In the genomic region with DNA sequence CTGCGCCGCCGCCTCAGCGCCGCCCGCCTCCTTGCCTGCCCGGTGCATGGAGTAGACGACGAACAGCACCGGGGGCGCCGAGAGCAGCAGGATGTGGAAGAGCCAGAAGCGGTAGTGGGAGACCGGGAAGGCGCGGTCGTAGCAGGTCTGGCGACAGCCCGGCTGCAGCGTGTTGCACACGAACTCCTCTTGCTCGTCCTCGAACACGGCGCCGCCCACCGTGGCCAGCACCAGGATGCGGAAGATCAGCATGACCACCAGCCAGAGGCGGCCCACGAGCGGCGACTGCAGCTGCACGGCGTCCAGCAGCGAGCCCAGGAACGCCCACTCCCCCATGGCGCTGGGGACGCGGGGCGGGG, we compare ENCODE assay signal across 8 cellular contexts. TPM values are rescaled to one million over a fixed set of nuclear protein-coding genes. Genes with fewer than 3 reads are reported as not detected.
A peak's percentile ranks its signal among the peaks of the same experiment; 100 is the strongest.
DNase-seq lines count a peak whose midpoint lies in the region; ATAC-seq and TF ChIP-seq lines count a peak whose summit lies in the region.

No MANE protein-coding gene starts in this region.

- DNase-seq in SK-N-SH = no peak
- DNase-seq in right atrium auricular region (ENCODE audit: low spot score) = no peak
- no peak for DNase-seq in superior temporal gyrus (ENCODE audit: extremely low spot score)
- no peak for DNase-seq in AML-193 (lab: John Stamatoyannopoulos, UW)

- H3K4me2 ChIP-seq in SK-N-SH (peak overlapping the region; percentile 76; the same call in 1 of the 2 replicates), skeletal muscle satellite cell (ENCODE audit: low read length) (peak overlapping the region; percentile 100)

- no peaks in the 10 kb centered on the region for H3K9me2 ChIP-seq in SK-N-SH

- H3K79me2 ChIP-seq in SK-N-SH (ENCODE audit: insufficient read depth) = no peaks in the 10 kb centered on the region

- no peak for TF ChIP-seq EP300 in SK-N-SH (IDR thresholded peaks at IDR 0.05; ENCODE audit: borderline replicate concordance in 1 of 2, low read depth in 1 of 2, low read length in 1 of 2)

- no peak overlapping the region; the same call in 1 of the 2 replicates for H2AFZ ChIP-seq in SK-N-SH (ENCODE audit: low read depth)

- peaks cover 3% of the 10 kb centered on the region for H3F3A ChIP-seq in SK-N-SH (replicated peaks; ENCODE audit: insufficient read depth)

- TF ChIP-seq CTCF in SK-N-SH (IDR thresholded peaks at IDR 0.05) (no peak), VCaP (conservative IDR thresholded peaks at IDR 0.05) (no peak), right atrium auricular region (IDR thresholded peaks at IDR 0.05) (no peak)

- H3K27ac ChIP-seq in SK-N-SH (ENCODE audit: low read depth in 2 of 2, low read length in 1 of 2) (no peak overlapping the region), VCaP (peak overlapping the region; percentile 66), right atrium auricular region (no peak overlapping the region)

- H3K9me3 ChIP-seq in SK-N-SH (no peaks in the 10 kb centered on the region), right atrium auricular region (no peaks in the 10 kb centered on the region), skeletal muscle satellite cell (replicated peaks; ENCODE audit: low read length) (no peaks in the 10 kb centered on the region)

- no peaks in the 10 kb centered on the region for H3K27me3 ChIP-seq in SK-N-SH (ENCODE audit: insufficient read depth)
- H3K27me3 ChIP-seq in right atrium auricular region = no peaks in the 10 kb centered on the region
- no peaks in the 10 kb centered on the region for H3K27me3 ChIP-seq in skeletal muscle satellite cell (ENCODE audit: control insufficient read depth, insufficient read depth, low read length)

- H3K9ac ChIP-seq in SK-N-SH (no peak overlapping the region), skeletal muscle satellite cell (ENCODE audit: low read depth, low read length) (peak overlapping the region; percentile 63)

- TF ChIP-seq RAD21 in SK-N-SH (IDR thresholded peaks at IDR 0.05; ENCODE audit: low read length) = no peak

- ATAC-seq in SK-N-SH treated with all-trans-retinoic acid at 6 μM for 48 hours (no peak), HG03520 (IDR thresholded peaks at IDR 0.05; ENCODE audit: unreplicated experiment) (no peak)

- H4K20me1 ChIP-seq in SK-N-SH (ENCODE audit: insufficient read depth) = no peaks in the 10 kb centered on the region

- CTCF ChIA-PET in SK-N-SH (lab: Yijun Ruan, JAX) = interaction anchor here (1.0 to 57.6 kb wide), 14 partner anchors 8 to 195 kb away, joined by 3 to 1706 read pairs (median 14); partner anchors contain the start of genes CCR7, CDC6, RARA and TOP2A

- POLR2A ChIA-PET in SK-N-SH (lab: Yijun Ruan, JAX) = interaction anchor here (1.5 kb wide), 1 partner anchor 195 kb away, joined by 3 read pairs; no protein-coding TSS in a partner anchor

- peak overlapping the region; percentile 57 to 62; a peak in 3 of 4 replicates for H3K4me3 ChIP-seq in SK-N-SH (ENCODE audit: low read depth in 2 of 2, low read length in 1 of 2)
- H3K4me3 ChIP-seq in right atrium auricular region = peak overlapping the region; percentile 36 to 57
- peak overlapping the region; percentile 82 for H3K4me3 ChIP-seq in skeletal muscle satellite cell (ENCODE audit: low read length)

- 40% methylated on average over 37 of the region's 40 CpGs for WGBS in SK-N-SH (ENCODE audit: low lambda C conversion rate)

- peaks cover 0 to 15% of the 10 kb centered on the region in 2 experiments; a peak in 2 of 4 replicates for H3K4me1 ChIP-seq in SK-N-SH (ENCODE audit: control insufficient read depth in 1 of 2, insufficient read depth in 2 of 2, low read depth in 1 of 2, low read length in 1 of 2)
- H3K4me1 ChIP-seq in right atrium auricular region = peaks cover 0 to 14% of the 10 kb centered on the region in 2 donors
- H3K4me1 ChIP-seq in skeletal muscle satellite cell (ENCODE audit: control insufficient read depth, insufficient read depth, low read length) = peaks cover 15% of the 10 kb centered on the region

- no peaks in the 10 kb centered on the region for H3K36me3 ChIP-seq in SK-N-SH (replicated peaks in 1 of 2; ENCODE audit: control insufficient read depth in 1 of 2, insufficient read depth in 2 of 2, low read length in 1 of 2)
- no peaks in the 10 kb centered on the region for H3K36me3 ChIP-seq in right atrium auricular region
- H3K36me3 ChIP-seq in skeletal muscle satellite cell (ENCODE audit: insufficient read depth, low read length) = no peaks in the 10 kb centered on the region

TF ChIP-seq in SK-N-SH, 30 proteins besides CTCF, POLR2A, EP300 and RAD21:
- no peak for TF ChIP-seq USF2 (IDR thresholded peaks at IDR 0.05; ENCODE audit: borderline replicate concordance, low read depth, low read length)
- 0 out of 2 replicates have a peak, but pooled peaks have one; percentile 16 for TF ChIP-seq MXI1 (IDR thresholded peaks at IDR 0.05; ENCODE audit: low read depth, low read length)
- no peak for TF ChIP-seq JUND (IDR thresholded peaks at IDR 0.05)
TF ChIP-seq in SK-N-SH: peak in this region for 1.

TF ChIP-seq in SK-N-SH treated with all-trans-retinoic acid at 6 μM for 48 hours, 23 proteins besides CTCF, POLR2A, EP300 and RAD21 (continues in another document):
- TF ChIP-seq ARNTL (CRISPR knock-in tag; IDR thresholded peaks at IDR 0.05; ENCODE audit: borderline replicate concordance, low read depth) (no peak), TOX (CRISPR knock-in tag; IDR thresholded peaks at IDR 0.05; ENCODE audit: borderline replicate concordance) (no peak), ISL1 (CRISPR knock-in tag; IDR thresholded peaks at IDR 0.05) (no peak), BACH2 (CRISPR knock-in tag; IDR thresholded peaks at IDR 0.05; ENCODE audit: borderline replicate concordance) (no peak), GLIS3 (CRISPR knock-in tag; IDR thresholded peaks at IDR 0.05) (no peak), TCF4 (CRISPR knock-in tag; IDR thresholded peaks at IDR 0.05; ENCODE audit: borderline replicate concordance) (no peak), ZFP3 (CRISPR knock-in tag; IDR thresholded peaks at IDR 0.05) (no peak), ZNF8 (CRISPR knock-in tag; IDR thresholded peaks at IDR 0.05) (no peak), ZNF565 (CRISPR knock-in tag; conservative IDR thresholded peaks at IDR 0.05; ENCODE audit: low read depth) (no peak), CSRNP3 (CRISPR knock-in tag; IDR thresholded peaks at IDR 0.05) (no peak), ESRRG (CRISPR knock-in tag; IDR thresholded peaks at IDR 0.05) (no peak), SNAI2 (CRISPR knock-in tag; IDR thresholded peaks at IDR 0.05) (no peak), PATZ1 (CRISPR knock-in tag; IDR thresholded peaks at IDR 0.05; ENCODE audit: borderline replicate concordance) (no peak)
- TF ChIP-seq, protein P1, sequence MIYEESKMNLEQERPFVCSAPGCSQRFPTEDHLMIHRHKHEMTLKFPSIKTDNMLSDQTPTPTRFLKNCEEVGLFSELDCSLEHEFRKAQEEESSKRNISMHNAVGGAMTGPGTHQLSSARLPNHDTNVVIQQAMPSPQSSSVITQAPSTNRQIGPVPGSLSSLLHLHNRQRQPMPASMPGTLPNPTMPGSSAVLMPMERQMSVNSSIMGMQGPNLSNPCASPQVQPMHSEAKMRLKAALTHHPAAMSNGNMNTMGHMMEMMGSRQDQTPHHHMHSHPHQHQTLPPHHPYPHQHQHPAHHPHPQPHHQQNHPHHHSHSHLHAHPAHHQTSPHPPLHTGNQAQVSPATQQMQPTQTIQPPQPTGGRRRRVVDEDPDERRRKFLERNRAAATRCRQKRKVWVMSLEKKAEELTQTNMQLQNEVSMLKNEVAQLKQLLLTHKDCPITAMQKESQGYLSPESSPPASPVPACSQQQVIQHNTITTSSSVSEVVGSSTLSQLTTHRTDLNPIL (CRISPR knock-in tag; IDR thresholded peaks at IDR 0.05; ENCODE audit: low read depth) = no peak

RNA-seq across cellular contexts. Expression of gene GJD3, which starts 1.1 kb away (rescaled TPM):
- polyA plus RNA-seq in SK-N-SH (2012; rRNA removed) = not detected in 2 replicates
- polyA plus RNA-seq in SK-N-SH (2012; cell fraction: cytosol; rRNA removed) = not detected in 2 replicates
- not detected in 2 replicates for polyA plus RNA-seq in SK-N-SH (2012; cell fraction: nucleus; rRNA removed)
- 1 to 10 TPM in 1 of 2 donors, not detected in 1; 1.6 TPM for total RNA-seq in right atrium auricular region
- 0.22 and 0.25 TPM in 2 replicates for total RNA-seq in skeletal muscle satellite cell (2012; rRNA removed)

RNA-seq across cellular contexts. Expression of gene TOP2A, which starts 54.2 kb away (rescaled TPM):
- polyA plus RNA-seq in SK-N-SH (2012; rRNA removed) = 20.6 and 23.2 TPM in 2 replicates
- 31.8 and 42.2 TPM in 2 replicates for polyA plus RNA-seq in SK-N-SH (2012; cell fraction: cytosol; rRNA removed)
- 11.8 and 25.8 TPM in 2 replicates for polyA plus RNA-seq in SK-N-SH (2012; cell fraction: nucleus; rRNA removed)
- 1 to 10 TPM in 1 of 2 donors, under 1 TPM in 1; 0.31 to 3.7 TPM for total RNA-seq in right atrium auricular region
- total RNA-seq in skeletal muscle satellite cell (2012; rRNA removed) = 67.4 and 72.3 TPM in 2 replicates

RNA-seq across cellular contexts. Expression of gene RARA, which starts 54.5 kb away (rescaled TPM):
- polyA plus RNA-seq in SK-N-SH (2012; rRNA removed) = 8.9 and 13.3 TPM in 2 replicates
- 6.9 and 9.6 TPM in 2 replicates for polyA plus RNA-seq in SK-N-SH (2012; cell fraction: cytosol; rRNA removed)
- 13.2 and 15.0 TPM in 2 replicates for polyA plus RNA-seq in SK-N-SH (2012; cell fraction: nucleus; rRNA removed)
- 10 to 100 TPM; 28.5 to 51.7 TPM for total RNA-seq in right atrium auricular region
- total RNA-seq in skeletal muscle satellite cell (2012; rRNA removed) = 11.2 and 17.0 TPM in 2 replicates
